25 cellular contexts compared by ENCODE assay signal in the genomic region with DNA sequence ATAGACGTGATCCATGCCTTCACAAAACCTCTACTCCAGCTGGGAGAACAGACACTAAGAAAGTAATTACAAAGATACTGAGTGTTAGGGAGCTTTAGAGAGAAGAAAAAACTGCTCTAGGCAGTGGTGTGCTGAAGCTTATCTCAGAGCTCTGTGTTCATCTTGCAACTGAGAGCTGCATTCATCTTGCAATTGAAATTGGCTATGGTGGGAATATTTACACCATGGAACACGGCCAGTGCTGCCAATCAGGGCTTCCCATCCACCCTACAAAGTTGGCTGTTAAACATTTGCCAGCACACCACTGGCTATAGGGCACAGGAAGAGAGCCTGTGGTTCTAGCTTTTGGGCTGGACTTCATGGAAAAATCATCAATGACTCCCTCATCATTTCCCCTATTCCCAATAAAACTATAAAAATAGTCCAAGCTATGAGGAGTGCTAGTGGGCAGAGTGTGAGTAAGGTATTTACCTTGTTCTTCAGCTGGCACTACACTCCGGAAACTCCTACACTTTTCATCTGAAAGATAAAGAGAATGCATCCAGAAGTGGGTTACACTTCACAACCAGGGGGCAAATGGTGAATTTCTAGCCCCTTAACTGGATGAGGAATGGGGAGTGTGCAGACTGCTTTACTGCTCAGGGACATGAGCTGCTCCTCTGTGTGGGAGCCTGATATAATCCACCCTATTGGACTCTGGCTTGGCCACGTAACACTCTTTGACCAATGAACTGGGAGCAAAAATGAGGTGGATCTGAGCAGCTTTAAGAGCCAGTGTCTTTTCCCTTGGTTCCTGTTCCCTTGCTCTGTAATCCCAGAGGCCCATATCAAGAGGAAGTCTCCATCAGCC. TPM values are rescaled to one million over a fixed set of nuclear protein-coding genes. Genes with fewer than 3 reads are reported as not detected.
"Had no signal": no experiment of that assay in that cellular context is flagged by ENCODE, and none has a peak within 500 bp of the region (broad histone marks: within the 10 kb centered on the region; RNA-seq: fewer than 3 reads in every experiment).

No MANE protein-coding gene starts in this region.

- DNase-seq: activated B cell treated with CpG ODN at 0.5 μM for 24 hours; activated CD4-positive, alpha-beta T cell treated with anti-CD3 and anti-CD28 coated beads for 1 hour; activated CD4-positive, alpha-beta T cell treated with anti-CD3 and anti-CD28 coated beads, Interleukin-2, amount 10 ng/mL, durations not matched to agents 24 days and 14 days; activated CD4-positive, alpha-beta T cell treated with anti-CD3 and anti-CD28 coated beads, Interleukin-2, amount 50 U/mL, for 48 hours; activated CD8-positive, alpha-beta memory T cell treated with anti-CD3 and anti-CD28 coated beads, Interleukin-2, amount 10 ng/mL, durations not matched to agents 7 days and 5 days; activated effector memory CD4-positive, alpha-beta T cell treated with anti-CD3 and anti-CD28 coated beads, Interleukin-2, amount 50 U/mL, for 16 hours; activated naive CD4-positive, alpha-beta T cell treated with anti-CD3 and anti-CD28 coated beads for 36 hours; activated T-cell treated with anti-CD3 and anti-CD28 coated beads, Interleukin-2, amount 50 U/mL, for 24 hours; anterior cingulate cortex; KG1; MG63; MV-4-11; NCI-H1092 treated with DMSO at 0.1 percent for 48 hours; NCI-H1417 treated with DMSO at 0.1 percent for 48 hours; NCI-H1694; NCI-H2081; NCI-H446; NCI-H524; T-cell; T-helper 2 cell; T1000 had no signal

- H3K4me3 ChIP-seq: MG63, SK-N-MC had no signal

- ATAC-seq: activated CD8-positive, alpha-beta memory T cell treated with anti-CD3 and anti-CD28 coated beads, Interleukin-2, amount 10 ng/mL, durations not matched to agents 7 days and 5 days; T-cell had no signal

- H3K36me3 ChIP-seq: MG63 had no signal

- H3K27ac ChIP-seq: SK-N-MC had no signal

RNA-seq across cellular contexts. Expression of a gene that starts 11.6 kb away (rescaled TPM):
- total RNA-seq: activated B cell treated with CpG ODN at 0.5 μM for 24 hours; activated CD4-positive, alpha-beta T cell treated with anti-CD3 and anti-CD28 coated beads, Interleukin-2, amount 10 ng/mL, durations not matched to agents 24 days and 14 days; activated CD8-positive, alpha-beta memory T cell treated with anti-CD3 and anti-CD28 coated beads, Interleukin-2, amount 10 ng/mL, durations not matched to agents 7 days and 5 days; activated naive CD4-positive, alpha-beta T cell treated with anti-CD3 and anti-CD28 coated beads for 36 hours; activated T-helper 1 cell treated with anti-CD3 and anti-CD28 coated beads, Interleukin-12 subunit alpha, Interleukin-12 subunit beta, Interleukin-2, Interleukin-4 antibody, amounts not matched to agents 30 ng/mL and 10 ng/mL and 1 ng/mL, durations not matched to agents 14 hours and 24 hours and 36 hours; LHCN-M2; T-cell had no signal
- polyA plus RNA-seq: IgD-negative memory B cell had no signal

RNA-seq across cellular contexts. Expression of a gene that starts 15.4 kb away (rescaled TPM):
- total RNA-seq: activated B cell treated with CpG ODN at 0.5 μM for 24 hours; activated CD4-positive, alpha-beta T cell treated with anti-CD3 and anti-CD28 coated beads, Interleukin-2, amount 10 ng/mL, durations not matched to agents 24 days and 14 days; activated CD8-positive, alpha-beta memory T cell treated with anti-CD3 and anti-CD28 coated beads, Interleukin-2, amount 10 ng/mL, durations not matched to agents 7 days and 5 days; activated naive CD4-positive, alpha-beta T cell treated with anti-CD3 and anti-CD28 coated beads for 36 hours; activated T-helper 1 cell treated with anti-CD3 and anti-CD28 coated beads, Interleukin-12 subunit alpha, Interleukin-12 subunit beta, Interleukin-2, Interleukin-4 antibody, amounts not matched to agents 30 ng/mL and 10 ng/mL and 1 ng/mL, durations not matched to agents 14 hours and 24 hours and 36 hours; LHCN-M2; T-cell had no signal
- polyA plus RNA-seq: IgD-negative memory B cell had no signal

RNA-seq across cellular contexts. Expression of a gene that starts 18.9 kb away (rescaled TPM):
- total RNA-seq: activated B cell treated with CpG ODN at 0.5 μM for 24 hours; activated CD4-positive, alpha-beta T cell treated with anti-CD3 and anti-CD28 coated beads, Interleukin-2, amount 10 ng/mL, durations not matched to agents 24 days and 14 days; activated CD8-positive, alpha-beta memory T cell treated with anti-CD3 and anti-CD28 coated beads, Interleukin-2, amount 10 ng/mL, durations not matched to agents 7 days and 5 days; activated naive CD4-positive, alpha-beta T cell treated with anti-CD3 and anti-CD28 coated beads for 36 hours; activated T-helper 1 cell treated with anti-CD3 and anti-CD28 coated beads, Interleukin-12 subunit alpha, Interleukin-12 subunit beta, Interleukin-2, Interleukin-4 antibody, amounts not matched to agents 30 ng/mL and 10 ng/mL and 1 ng/mL, durations not matched to agents 14 hours and 24 hours and 36 hours; LHCN-M2; T-cell had no signal
- polyA plus RNA-seq: IgD-negative memory B cell had no signal
